In the genomic region with DNA sequence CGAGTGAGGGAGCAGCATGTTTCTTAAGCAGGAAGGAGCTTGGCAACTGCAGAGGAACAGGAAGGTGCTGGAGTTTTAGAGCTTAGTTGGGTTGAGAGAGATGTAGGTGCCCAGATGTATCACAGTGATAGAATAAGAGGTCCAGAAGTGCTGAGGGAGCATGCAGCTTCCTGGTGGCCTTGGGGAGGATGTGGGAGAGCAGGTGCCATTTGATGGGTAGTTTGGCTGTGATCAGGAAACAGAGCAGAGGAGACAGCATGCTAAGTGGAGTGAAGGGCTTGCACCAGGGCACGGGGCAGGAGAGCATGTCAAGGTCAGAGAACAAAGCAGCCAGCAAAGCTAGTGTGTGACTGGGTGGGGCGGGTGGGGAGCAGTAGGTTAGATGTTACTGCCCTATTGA, we compare ENCODE assay signal across 21 cellular contexts.
DNase-seq lines count a peak whose midpoint lies in the region; ATAC-seq and TF ChIP-seq lines count a peak whose summit lies in the region.
"Had no signal": no experiment of that assay in that cellular context is flagged by ENCODE, and none has a peak within 500 bp of the region (broad histone marks: within the 10 kb centered on the region; RNA-seq: fewer than 3 reads in every experiment).

No MANE protein-coding gene starts in this region.

- POLR2A ChIA-PET in activated naive CD8-positive, alpha-beta T cell treated with anti-CD3 and anti-CD28 coated beads, Interleukin-2, amount 10 ng/mL, durations not matched to agents 7 days and 5 days (lab: Charles Lee), result no interaction called here

- peaks cover 0 to 16% (median 0%) of the 10 kb centered on the region in 9 donors for H3K36me3 ChIP-seq in heart left ventricle
- H3K36me3 ChIP-seq: adrenal gland, brain microvascular endothelial cell had no signal

- no peaks in the 10 kb centered on the region for H3K9me3 Mint-ChIP-seq in activated naive CD8-positive, alpha-beta T cell treated with anti-CD3 and anti-CD28 coated beads, Interleukin-2, amount 10 ng/mL, durations not matched to agents 7 days and 5 days
- H3K9me3 Mint-ChIP-seq in natural killer cell treated with Interleukin-12 subunit alpha and Interleukin-12 subunit beta and Interleukin-15 and Interleukin-18, amount 100 ng/mL, for 72 hours, result no peaks in the 10 kb centered on the region
- H3K9me3 Mint-ChIP-seq: type B pancreatic cell had no signal

- no peak overlapping the region for H3K4me3 ChIP-seq in heart left ventricle
- H3K4me3 ChIP-seq: adrenal gland, stomach had no signal

- peak in 3 of 4 donors; percentile 11 to 27 (median 14) for ATAC-seq in heart left ventricle
- ATAC-seq in activated naive CD8-positive, alpha-beta T cell treated with anti-CD3 and anti-CD28 coated beads, Interleukin-2, amount 10 ng/mL, durations not matched to agents 7 days and 5 days (ENCODE audit: low read depth), result peak; percentile 53
- peak; percentile 31 to 33 for ATAC-seq in natural killer cell treated with Interleukin-12 subunit alpha and Interleukin-12 subunit beta and Interleukin-15 and Interleukin-18, amount 100 ng/mL, for 72 hours

- peaks cover 0 to 21% (median 12%) of the 10 kb centered on the region in 12 donors for H3K4me1 ChIP-seq in heart left ventricle

- H3K4me1 Mint-ChIP-seq in activated naive CD8-positive, alpha-beta T cell treated with anti-CD3 and anti-CD28 coated beads, Interleukin-2, amount 10 ng/mL, durations not matched to agents 7 days and 5 days, result peaks cover 10% of the 10 kb centered on the region
- peaks cover 17 to 24% of the 10 kb centered on the region in 2 donors for H3K4me1 Mint-ChIP-seq in natural killer cell treated with Interleukin-12 subunit alpha and Interleukin-12 subunit beta and Interleukin-15 and Interleukin-18, amount 100 ng/mL, for 72 hours (ENCODE audit: low read depth in 2 of 2)

- DNase-seq in DMS53 (lab: John Stamatoyannopoulos, UW) (peak; percentile 12), DMS53 treated with DMSO at 0.1 percent for 48 hours (lab: John Stamatoyannopoulos, UW; ENCODE audit: unreplicated experiment) (no peak), heart left ventricle (no peak), cardiac septum (ENCODE audit: low spot score) (no peak), HUDEP-2 (lab: John Stamatoyannopoulos, UW; ENCODE audit: unreplicated experiment in 76 of 76) (no peak), DMS 273 treated with DMSO at 0.1 percent for 48 hours (lab: John Stamatoyannopoulos, UW) (no peak)
- DNase-seq in activated naive CD8-positive, alpha-beta T cell treated with anti-CD3 and anti-CD28 coated beads, Interleukin-2, amount 10 ng/mL, durations not matched to agents 7 days and 5 days, result no peak
- DNase-seq in natural killer cell treated with Interleukin-12 subunit alpha and Interleukin-12 subunit beta and Interleukin-15 and Interleukin-18, amount 100 ng/mL, for 72 hours (ENCODE audit: low spot score), result no peak
- DNase-seq: 8988T; activated CD4-positive, CD25-positive, alpha-beta regulatory T cell treated with anti-CD3 and anti-CD28 coated beads, Interleukin-2, amount 50 U/mL, for 72 hours; brain microvascular endothelial cell; cortex of kidney; GOT3; IMR-90; mammary epithelial cell; NCI-H1436 treated with DMSO at 0.1 percent for 48 hours; NCI-H526; stimulated activated CD4-positive, alpha-beta T cell treated with anti-CD3 and anti-CD28 coated beads, Interleukin-4, amount 100 ng/mL, for 24 hours; stomach had no signal

- peak overlapping the region; percentile 28 for H3K27ac Mint-ChIP-seq in activated naive CD8-positive, alpha-beta T cell treated with anti-CD3 and anti-CD28 coated beads, Interleukin-2, amount 10 ng/mL, durations not matched to agents 7 days and 5 days
- H3K27ac Mint-ChIP-seq in natural killer cell treated with Interleukin-12 subunit alpha and Interleukin-12 subunit beta and Interleukin-15 and Interleukin-18, amount 100 ng/mL, for 72 hours, result no peak overlapping the region
- H3K27ac Mint-ChIP-seq: type B pancreatic cell had no signal

- no peaks in the 10 kb centered on the region for H3K27me3 ChIP-seq in heart left ventricle
- H3K27me3 ChIP-seq: adrenal gland, brain microvascular endothelial cell, stomach had no signal

- H3K36me3 Mint-ChIP-seq in activated naive CD8-positive, alpha-beta T cell treated with anti-CD3 and anti-CD28 coated beads, Interleukin-2, amount 10 ng/mL, durations not matched to agents 7 days and 5 days, result no peaks in the 10 kb centered on the region
- no peaks in the 10 kb centered on the region for H3K36me3 Mint-ChIP-seq in natural killer cell treated with Interleukin-12 subunit alpha and Interleukin-12 subunit beta and Interleukin-15 and Interleukin-18, amount 100 ng/mL, for 72 hours

- no peaks in the 10 kb centered on the region for H3K9me3 ChIP-seq in heart left ventricle
- H3K9me3 ChIP-seq: adrenal gland, stomach had no signal

- TF ChIP-seq POLR2A in heart left ventricle (IDR thresholded peaks at IDR 0.05), result no peak

- 54 to 59% (median 57%) methylated on average over 3 of the region's 3 CpGs for WGBS in heart left ventricle, 4 donors

- intact Hi-C loops in heart left ventricle (cut with DNase I), result loop anchor here in 2 of 10 donors (5.0 kb wide), 2 partner anchors 165 to 270 kb away; no protein-coding TSS in a partner anchor
- intact Hi-C loops in cardiac septum (cut with DNase I), result no loop called here

- H3K27ac ChIP-seq in heart left ventricle, result no peak overlapping the region
- H3K27ac ChIP-seq: adrenal gland, brain microvascular endothelial cell, stomach had no signal

- no peaks in the 10 kb centered on the region for H3K27me3 Mint-ChIP-seq in activated naive CD8-positive, alpha-beta T cell treated with anti-CD3 and anti-CD28 coated beads, Interleukin-2, amount 10 ng/mL, durations not matched to agents 7 days and 5 days
- no peaks in the 10 kb centered on the region for H3K27me3 Mint-ChIP-seq in natural killer cell treated with Interleukin-12 subunit alpha and Interleukin-12 subunit beta and Interleukin-15 and Interleukin-18, amount 100 ng/mL, for 72 hours
- H3K27me3 Mint-ChIP-seq: type B pancreatic cell had no signal

- no peak overlapping the region for H3K4me3 Mint-ChIP-seq in activated naive CD8-positive, alpha-beta T cell treated with anti-CD3 and anti-CD28 coated beads, Interleukin-2, amount 10 ng/mL, durations not matched to agents 7 days and 5 days
- no peak overlapping the region for H3K4me3 Mint-ChIP-seq in natural killer cell treated with Interleukin-12 subunit alpha and Interleukin-12 subunit beta and Interleukin-15 and Interleukin-18, amount 100 ng/mL, for 72 hours
- H3K4me3 Mint-ChIP-seq: type B pancreatic cell had no signal

- no peak for TF ChIP-seq CTCF in heart left ventricle (IDR thresholded peaks at IDR 0.05)
